8 cellular contexts compared by ENCODE assay signal in the genomic region with DNA sequence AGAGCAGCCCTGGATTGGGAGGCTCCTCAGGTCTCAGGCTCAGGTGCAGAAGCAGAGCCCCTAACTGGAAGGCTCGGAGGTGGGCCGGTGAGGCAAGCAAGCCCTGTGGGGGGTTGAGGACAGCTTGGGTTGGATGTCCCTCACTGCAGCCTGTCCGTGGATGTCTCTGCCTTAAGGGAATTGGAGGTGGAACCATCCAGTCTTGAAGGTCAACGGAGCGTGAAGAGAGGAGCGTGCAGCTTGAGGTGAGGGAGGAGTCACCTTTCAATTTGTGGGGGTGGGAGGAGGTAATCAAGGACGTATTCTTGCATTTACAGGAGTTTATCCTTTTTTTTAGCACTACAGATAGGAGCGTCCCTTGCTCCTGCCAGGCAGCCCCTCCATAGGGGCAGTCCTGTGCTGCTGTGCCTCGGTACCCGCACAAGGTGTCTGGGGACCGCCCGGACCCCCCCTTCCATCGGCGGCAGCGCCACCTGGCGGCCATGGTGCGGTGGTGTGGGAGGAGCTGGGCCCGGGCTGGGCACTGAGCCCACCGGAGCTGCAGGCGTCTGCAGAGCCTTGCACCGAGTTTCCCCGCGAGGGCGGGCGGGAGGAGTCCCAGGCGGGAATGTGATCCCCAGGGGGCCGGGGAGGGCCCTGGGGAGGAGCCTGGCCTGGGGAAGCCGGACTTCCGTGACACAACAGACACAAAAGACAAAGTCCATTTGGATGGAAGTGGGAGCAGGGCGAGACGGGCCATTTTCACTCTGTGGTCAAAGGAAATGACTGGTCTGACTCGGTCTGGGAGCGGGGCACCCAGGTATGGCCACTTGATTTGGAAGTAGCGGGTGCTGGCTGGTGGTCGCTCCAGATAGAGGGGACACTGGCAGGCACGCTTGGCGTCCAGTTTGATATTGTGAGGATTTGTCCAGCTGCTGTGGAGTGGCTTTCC.
DNase-seq lines count a peak whose midpoint lies in the region; ATAC-seq and TF ChIP-seq lines count a peak whose summit lies in the region.

No MANE protein-coding gene starts in this region.

- peak; percentile 99 for TF ChIP-seq CTCF in C4-2B (conservative IDR thresholded peaks at IDR 0.05)

- ATAC-seq in GM21529 (IDR thresholded peaks at IDR 0.05; ENCODE audit: unreplicated experiment) (peak; percentile 57), GM21528 (IDR thresholded peaks at IDR 0.05; ENCODE audit: low FRiP score, unreplicated experiment) (no peak)

- DNase-seq in NCI-H2029 (lab: John Stamatoyannopoulos, UW) (peak; percentile 74), cerebellar cortex (ENCODE audit: low spot score) (peak; percentile 68), kidney glomerular epithelial cell (lab: John Stamatoyannopoulos, UW) (peak; percentile 80)
- DNase-seq in activated CD4-positive, alpha-beta T cell treated with anti-CD3 and anti-CD28 coated beads for 1 hour: peak; percentile 67
- DNase-seq in stimulated activated CD4-positive, alpha-beta T cell treated with anti-CD3 and anti-CD28 coated beads, Interleukin-1b, Interleukin-23, amount 100 ng/mL, for 1 hour (ENCODE audit: low read depth in 2 of 2): peak; percentile 58 to 71

- peak overlapping the region; percentile 92 for H3K27ac ChIP-seq in C4-2B
